In the genomic region with DNA sequence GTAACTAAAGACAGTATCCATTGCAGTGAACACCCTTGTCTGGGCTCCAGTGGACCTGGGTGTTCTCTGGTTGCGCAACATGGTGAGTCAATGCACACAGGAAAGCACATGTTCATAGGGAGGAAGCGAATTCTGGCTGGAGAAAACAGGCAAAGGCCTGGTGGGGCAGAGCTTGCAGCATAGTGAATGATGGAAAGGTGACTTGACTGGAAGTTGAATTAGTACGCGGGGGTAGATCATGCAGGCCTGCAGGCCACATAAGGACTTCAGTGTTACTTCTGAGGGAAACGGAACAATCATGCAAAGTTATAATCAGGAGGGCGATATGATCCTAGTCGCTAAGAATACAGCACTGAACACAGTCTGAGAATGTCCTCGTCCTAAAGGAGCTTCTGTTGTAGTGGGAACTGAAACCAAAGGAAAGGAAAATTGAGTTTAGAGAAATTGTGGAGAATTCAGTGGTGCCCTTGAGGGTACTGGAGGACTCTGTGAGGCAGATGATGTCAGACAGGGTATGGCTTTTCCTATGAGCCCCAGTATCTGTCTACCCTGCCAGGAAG, we compare ENCODE assay signal across 11 cellular contexts.
DNase-seq lines count a peak whose midpoint lies in the region; ATAC-seq, FAIRE-seq and TF ChIP-seq lines count a peak whose summit lies in the region.
"Had no signal": no experiment of that assay in that cellular context is flagged by ENCODE, and none has a peak within 500 bp of the region (broad histone marks: within the 10 kb centered on the region; RNA-seq: fewer than 3 reads in every experiment).

No MANE protein-coding gene starts in this region.

- H3K4me3 ChIP-seq in K562: no peak overlapping the region
- H3K4me3 ChIP-seq in kidney epithelial cell (ENCODE audit: low read depth, low read length): no peak overlapping the region
- H3K4me3 ChIP-seq in transverse colon: no peak overlapping the region
- H3K4me3 ChIP-seq: cardiac muscle cell had no signal

- H3K27me3 ChIP-seq in K562 (ENCODE audit: control insufficient read depth in 2 of 2, insufficient read depth in 2 of 2, low read length in 2 of 2) (peaks cover 0 to 1% of the 10 kb centered on the region in 2 experiments; a peak in 2 of 5 replicates), kidney epithelial cell (ENCODE audit: control insufficient read depth, insufficient read depth, low read length) (no peaks in the 10 kb centered on the region), transverse colon (no peaks in the 10 kb centered on the region)
- H3K27me3 ChIP-seq: cardiac muscle cell, neutrophil had no signal

- in situ Hi-C loops in K562 (cut with MboI): no loop called here
- in situ Hi-C loops in transverse colon (cut with MboI; ENCODE audit: low pct_ligation_motif_present in 1 of 4, low pct_unique_long_range_greater_than_20kb in 1 of 4, low sequenced_read_pairs in 3 of 4): no loop called here

- FAIRE-seq in K562 (lab: Jason Lieb, UNC): no peak

- CTCF ChIA-PET in K562 (lab: Yijun Ruan, JAX; ENCODE audit: low intra/inter-chr PET ratio): no interaction called here

- H3K79me2 ChIP-seq in K562 (ENCODE audit: control insufficient read depth, insufficient read depth, low read length): no peaks in the 10 kb centered on the region

- ATAC-seq in K562 (peak; percentile 75), HG02763 (IDR thresholded peaks at IDR 0.05; ENCODE audit: unreplicated experiment) (no peak), GM21526 (IDR thresholded peaks at IDR 0.05; ENCODE audit: low FRiP score, unreplicated experiment) (no peak)

- H3K9me3 ChIP-seq in K562 (replicated peaks; ENCODE audit: control insufficient read depth, insufficient read depth, low read depth, low read length) (no peaks in the 10 kb centered on the region), transverse colon (no peaks in the 10 kb centered on the region)
- H3K9me3 ChIP-seq: neutrophil had no signal

- H3K4me1 ChIP-seq in K562 (replicated peaks in 1 of 2; ENCODE audit: control insufficient read depth in 2 of 2, insufficient read depth in 2 of 2, low read length in 2 of 2): no peaks in the 10 kb centered on the region
- H3K4me1 ChIP-seq in transverse colon: peaks cover 0 to 5% (median 0%) of the 10 kb centered on the region in 4 donors

- no peak overlapping the region for H3K4me2 ChIP-seq in K562 (ENCODE audit: insufficient read depth, low read length)

- no peaks in the 10 kb centered on the region for H3K9me1 ChIP-seq in K562 (ENCODE audit: control insufficient read depth, insufficient read depth, low read length)

- no peak overlapping the region for H3K27ac ChIP-seq in K562 (ENCODE audit: extremely low read depth, low read depth, low read length)
- peak overlapping the region; percentile 17 to 45 (median 22) for H3K27ac ChIP-seq in transverse colon
- H3K27ac ChIP-seq: cardiac muscle cell, neutrophil had no signal

- no peaks in the 10 kb centered on the region for H4K20me1 ChIP-seq in K562 (replicated peaks; ENCODE audit: control insufficient read depth, insufficient read depth, low read length)

- TF ChIP-seq EP300 in Ishikawa (IDR thresholded peaks at IDR 0.05; ENCODE audit: borderline replicate concordance) (no peak), K562 (IDR thresholded peaks at IDR 0.05; ENCODE audit: low read length) (no peak), transverse colon (IDR thresholded peaks at IDR 0.05; ENCODE audit: low read depth) (no peak)

- POLR2A ChIA-PET in K562 (lab: Yijun Ruan, JAX): interaction anchor here (0.7 kb wide), 1 partner anchor 9 kb away, joined by 3 read pairs; no protein-coding TSS in a partner anchor

- WGBS in K562 (ENCODE audit: insufficient coverage, low coverage, missing lambda C conversion rate): 10% methylated on average over 8 of the region's 8 CpGs
- 76 to 100% methylated on average over 1 to 8 of the region's 8 CpGs for WGBS in transverse colon (ENCODE audit: low coverage in 1 of 2), 2 donors

- TF ChIP-seq RAD21 in Ishikawa (IDR thresholded peaks at IDR 0.05; ENCODE audit: low read depth) (no peak), K562 (CRISPR knock-in tag; conservative IDR thresholded peaks at IDR 0.05 in 1 of 2, IDR thresholded peaks at IDR 0.05 in 1 of 2) (no peak)

- no peaks in the 10 kb centered on the region for H3K36me3 ChIP-seq in K562 (ENCODE audit: control insufficient read depth, insufficient read depth, low read length)
- no peaks in the 10 kb centered on the region for H3K36me3 ChIP-seq in kidney epithelial cell (ENCODE audit: control insufficient read depth, insufficient read depth, low read length)
- no peaks in the 10 kb centered on the region for H3K36me3 ChIP-seq in transverse colon
- H3K36me3 ChIP-seq: cardiac muscle cell, neutrophil had no signal

- no TSS peak for BruUV-seq in K562 (replicated peaks; lab: Mats Ljungman, UMichigan)

- no peak for TF ChIP-seq POLR2A in K562 (conservative IDR thresholded peaks at IDR 0.05)
- TF ChIP-seq POLR2A in transverse colon (IDR thresholded peaks at IDR 0.05): no peak

- TF ChIP-seq CTCF in K562 (IDR thresholded peaks at IDR 0.05 in 2 of 3, conservative IDR thresholded peaks at IDR 0.05 in 1 of 3; ENCODE audit: insufficient read depth in 2 of 3, low read depth in 1 of 3, low read length in 3 of 3) (no peak), kidney epithelial cell (IDR thresholded peaks at IDR 0.05; ENCODE audit: insufficient read depth, low read length, poor library complexity, severe bottlenecking) (no peak), transverse colon (IDR thresholded peaks at IDR 0.05) (no peak)

- H2AFZ ChIP-seq in K562 (ENCODE audit: low read depth, low read length): peak overlapping the region; percentile 49; the same call in 1 of the 2 replicates

- DNase-seq in K562 (ENCODE audit: extremely low read depth in 1 of 4, low spot score in 3 of 4) (peak in 1 of 4 experiments; percentile 31), kidney epithelial cell (ENCODE audit: low read depth) (peak; percentile 9), transverse colon (peak; percentile 41), NCI-H82 treated with DMSO at 0.1 percent for 48 hours (lab: John Stamatoyannopoulos, UW; ENCODE audit: unreplicated experiment) (no peak)
- DNase-seq in activated CD4-positive, alpha-beta T cell treated with anti-CD3 and anti-CD28 coated beads for 1 hour: no peak
- DNase-seq: T1000 had no signal

- no peak overlapping the region for H3K9ac ChIP-seq in K562 (ENCODE audit: insufficient read depth in 1 of 2, low read depth in 2 of 2, low read length in 2 of 2)

- intact Hi-C loops in K562 (cut with micrococcal nuclease): no loop called here
- intact Hi-C loops in transverse colon (cut with DNase I; ENCODE audit: low total_unique reads): no loop called here

TF ChIP-seq in Ishikawa, 13 proteins besides CTCF, POLR2A, EP300 and RAD21:
- TF ChIP-seq CEBPB (IDR thresholded peaks at IDR 0.05) (peak; percentile 96), FOXM1 (IDR thresholded peaks at IDR 0.05; ENCODE audit: borderline replicate concordance, low read depth) (no peak)

TF ChIP-seq in K562, 482 proteins besides CTCF, POLR2A, EP300 and RAD21 (continues in another document):
- TF ChIP-seq, protein P1, sequence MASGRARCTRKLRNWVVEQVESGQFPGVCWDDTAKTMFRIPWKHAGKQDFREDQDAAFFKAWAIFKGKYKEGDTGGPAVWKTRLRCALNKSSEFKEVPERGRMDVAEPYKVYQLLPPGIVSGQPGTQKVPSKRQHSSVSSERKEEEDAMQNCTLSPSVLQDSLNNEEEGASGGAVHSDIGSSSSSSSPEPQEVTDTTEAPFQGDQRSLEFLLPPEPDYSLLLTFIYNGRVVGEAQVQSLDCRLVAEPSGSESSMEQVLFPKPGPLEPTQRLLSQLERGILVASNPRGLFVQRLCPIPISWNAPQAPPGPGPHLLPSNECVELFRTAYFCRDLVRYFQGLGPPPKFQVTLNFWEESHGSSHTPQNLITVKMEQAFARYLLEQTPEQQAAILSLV (tag; IDR thresholded peaks at IDR 0.05): peak; percentile 96
- TF ChIP-seq SRF (CRISPR knock-in tag; IDR thresholded peaks at IDR 0.05): peak in 1 of 2 experiments; percentile 71; a peak in 1 of 4 replicates
- TF ChIP-seq, protein P2, sequence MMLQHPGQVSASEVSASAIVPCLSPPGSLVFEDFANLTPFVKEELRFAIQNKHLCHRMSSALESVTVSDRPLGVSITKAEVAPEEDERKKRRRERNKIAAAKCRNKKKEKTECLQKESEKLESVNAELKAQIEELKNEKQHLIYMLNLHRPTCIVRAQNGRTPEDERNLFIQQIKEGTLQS (IDR thresholded peaks at IDR 0.05): peak; percentile 81
- TF ChIP-seq, protein P2 (CRISPR knock-in tag; conservative IDR thresholded peaks at IDR 0.05): no peak
- TF ChIP-seq, protein P3, sequence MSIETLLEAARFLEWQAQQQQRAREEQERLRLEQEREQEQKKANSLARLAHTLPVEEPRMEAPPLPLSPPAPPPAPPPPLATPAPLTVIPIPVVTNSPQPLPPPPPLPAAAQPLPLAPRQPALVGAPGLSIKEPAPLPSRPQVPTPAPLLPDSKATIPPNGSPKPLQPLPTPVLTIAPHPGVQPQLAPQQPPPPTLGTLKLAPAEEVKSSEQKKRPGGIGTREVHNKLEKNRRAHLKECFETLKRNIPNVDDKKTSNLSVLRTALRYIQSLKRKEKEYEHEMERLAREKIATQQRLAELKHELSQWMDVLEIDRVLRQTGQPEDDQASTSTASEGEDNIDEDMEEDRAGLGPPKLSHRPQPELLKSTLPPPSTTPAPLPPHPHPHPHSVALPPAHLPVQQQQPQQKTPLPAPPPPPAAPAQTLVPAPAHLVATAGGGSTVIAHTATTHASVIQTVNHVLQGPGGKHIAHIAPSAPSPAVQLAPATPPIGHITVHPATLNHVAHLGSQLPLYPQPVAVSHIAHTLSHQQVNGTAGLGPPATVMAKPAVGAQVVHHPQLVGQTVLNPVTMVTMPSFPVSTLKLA (conservative IDR thresholded peaks at IDR 0.05): peak in 1 of 2 experiments; percentile 43; a peak in 1 of 4 replicates
- TF ChIP-seq SPI1 (IDR thresholded peaks at IDR 0.05; ENCODE audit: borderline replicate concordance, low read depth, low read length): peak; percentile 18; the same call in 1 of the 2 replicates
- TF ChIP-seq CEBPG (CRISPR knock-in tag; IDR thresholded peaks at IDR 0.05): peak; percentile 80
- TF ChIP-seq CEBPG (tag; conservative IDR thresholded peaks at IDR 0.05 in 1 of 2, IDR thresholded peaks at IDR 0.05 in 1 of 2): peak; percentile 98 to 99
- no peak for TF ChIP-seq ZNF217 (CRISPR knock-in tag; IDR thresholded peaks at IDR 0.05)
- TF ChIP-seq JUND (IDR thresholded peaks at IDR 0.05; ENCODE audit: borderline replicate concordance, low read depth, low read length): peak; percentile 72
- peak; percentile 80; the same call in 2 of the 3 replicates for TF ChIP-seq JUND (tag; IDR thresholded peaks at IDR 0.05; ENCODE audit: borderline replicate concordance, low read depth, low read length)
- TF ChIP-seq CEBPB (tag; IDR thresholded peaks at IDR 0.05): peak; percentile 100
- 0 out of 2 replicates have a peak, but pooled peaks have one; percentile 24 for TF ChIP-seq SMAD4 (CRISPR knock-in tag; conservative IDR thresholded peaks at IDR 0.05)
- TF ChIP-seq DMBX1 (CRISPR knock-in tag; IDR thresholded peaks at IDR 0.05; ENCODE audit: borderline replicate concordance): peak; percentile 56; the same call in 1 of the 2 replicates

Comparison
In these comparisons a context has a peak if more than half of its experiments do, and no peak if none do; other contexts are left out.
1. DNase-seq: peak in kidney epithelial cell (single experiment) and transverse colon (single experiment); none in NCI-H82 treated with DMSO at 0.1 percent for 48 hours (single experiment) and activated CD4-positive, alpha-beta T cell treated with anti-CD3 and anti-CD28 coated beads for 1 hour (single experiment).